Comparison of ENCODE assay signal across 8 cellular contexts in the genomic region with DNA sequence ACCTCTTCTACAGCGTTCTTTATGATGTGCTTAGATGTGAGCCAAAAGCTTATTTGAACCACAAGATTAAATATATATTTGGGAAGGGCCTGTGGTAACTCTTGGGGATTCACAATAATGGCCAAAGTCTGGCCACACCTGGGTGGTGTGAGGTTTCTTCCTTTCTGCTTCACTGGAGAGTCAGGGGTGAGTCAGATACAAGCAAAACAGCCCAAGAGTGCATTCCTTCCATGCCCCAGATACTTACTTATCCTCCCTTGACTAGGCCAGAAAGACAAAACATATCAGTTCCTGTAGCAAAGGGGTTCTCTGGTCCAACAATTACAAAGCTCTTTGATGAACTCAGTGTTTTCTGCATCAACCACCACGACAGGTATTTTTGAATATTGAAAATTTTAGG.
DNase-seq lines count a peak whose midpoint lies in the region; ATAC-seq, FAIRE-seq and TF ChIP-seq lines count a peak whose summit lies in the region.

No MANE protein-coding gene starts in this region.

- TF ChIP-seq POLR2A in H54 (IDR thresholded peaks at IDR 0.05; ENCODE audit: low read depth, low read length), result no peak

- DNase-seq in GM13977 (ENCODE audit: low spot score), result peak; percentile 31
- DNase-seq in H54 (ENCODE audit: insufficient read length, low spot score), result peak; percentile 60
- peak; percentile 90 for DNase-seq in RCC 7860 (ENCODE audit: low spot score)
- DNase-seq in kidney tubule cell (ENCODE audit: low spot score), result peak; percentile 95
- no peak for DNase-seq in NCI-H510A (lab: John Stamatoyannopoulos, UW)
- no peak for DNase-seq in NCI-H1694 treated with DMSO at 0.1 percent for 48 hours (lab: John Stamatoyannopoulos, UW)
- no peak for DNase-seq in D721Med (ENCODE audit: insufficient read length, low spot score)

- in situ Hi-C loops in GM13977 (cut with MboI; ENCODE audit: low pct_unique_long_range_greater_than_20kb, low sequenced_read_pairs, unreplicated experiment), result no loop called here

- ATAC-seq in HG03439 (IDR thresholded peaks at IDR 0.05; ENCODE audit: unreplicated experiment), result no peak

- TF ChIP-seq CTCF in GM13977 (IDR thresholded peaks at IDR 0.05; ENCODE audit: extremely low read depth, insufficient read depth, missing control alignments) (no peak), D721Med (IDR thresholded peaks at IDR 0.05; ENCODE audit: insufficient read depth, missing control alignments) (no peak)

- FAIRE-seq in H54 (lab: Jason Lieb, UNC) (peak; percentile 97), RCC 7860 (lab: Jason Lieb, UNC) (peak; percentile 99), D721Med (lab: Jason Lieb, UNC) (no peak)

Comparison
In these comparisons a context has a peak if more than half of its experiments do, and no peak if none do; other contexts are left out.
1. DNase-seq: peak in GM13977 (single experiment), H54 (single experiment), RCC 7860 (single experiment) and kidney tubule cell (single experiment); none in NCI-H510A (single experiment), NCI-H1694 treated with DMSO at 0.1 percent for 48 hours (single experiment) and D721Med (single experiment).